ENCODE assay signal across 1 cellular context in genomic region chr11:93740802-93741093, GRCh38.
TF ChIP-seq lines count a peak whose summit lies in the region.

No MANE protein-coding gene starts in this region.

TF ChIP-seq in K562, 482 proteins besides CTCF, POLR2A, EP300 and RAD21 (continued from another document and continues in another):
- TF ChIP-seq IRF9 (tag; IDR thresholded peaks at IDR 0.05): 0 out of 2 replicates have a peak, but pooled peaks have one; percentile 35
- peak; percentile 11; the same call in 1 of the 2 replicates for TF ChIP-seq RNF2 (IDR thresholded peaks at IDR 0.05)
- TF ChIP-seq MXI1 (IDR thresholded peaks at IDR 0.05; ENCODE audit: low read depth, low read length): 0 out of 2 replicates have a peak, but pooled peaks have one; percentile 16
- no peak for TF ChIP-seq ZNF274 (IDR thresholded peaks at IDR 0.05; ENCODE audit: borderline replicate concordance, low read depth, low read length)
- TF ChIP-seq DNMT1 (IDR thresholded peaks at IDR 0.05): no peak
- TF ChIP-seq ILK (tag; IDR thresholded peaks at IDR 0.05; ENCODE audit: borderline replicate concordance, low read depth): no peak
- no peak for TF ChIP-seq RBBP5 (IDR thresholded peaks at IDR 0.05; ENCODE audit: borderline replicate concordance, insufficient read depth, low read length, poor library complexity, severe bottlenecking)
- no peak for TF ChIP-seq HCFC1 (IDR thresholded peaks at IDR 0.05; ENCODE audit: low read depth, low read length)
- no peak for TF ChIP-seq ZNF197 (CRISPR knock-in tag; IDR thresholded peaks at IDR 0.05; ENCODE audit: low read depth)
- TF ChIP-seq SAP30 (IDR thresholded peaks at IDR 0.05; ENCODE audit: borderline replicate concordance, insufficient read depth, low read depth, low read length, poor library complexity, severe bottlenecking): peak; percentile 66
- peak; percentile 79 for TF ChIP-seq L3MBTL2 (IDR thresholded peaks at IDR 0.05)
- TF ChIP-seq TEAD4 (IDR thresholded peaks at IDR 0.05; ENCODE audit: low read length): no peak
- TF ChIP-seq TEAD4 (CRISPR knock-in tag; IDR thresholded peaks at IDR 0.05; ENCODE audit: borderline replicate concordance): no peak
- TF ChIP-seq PURB (CRISPR knock-in tag; IDR thresholded peaks at IDR 0.05; ENCODE audit: low read depth): no peak
- TF ChIP-seq MYC (IDR thresholded peaks at IDR 0.05; ENCODE audit: low read depth, low read length): peak; percentile 92
- no peak for TF ChIP-seq MYC (CRISPR knock-in tag; IDR thresholded peaks at IDR 0.05; ENCODE audit: borderline replicate concordance, low read depth)
- 0 out of 2 replicates have a peak, but pooled peaks have one; percentile 12 for TF ChIP-seq DEAF1 (CRISPR knock-in tag; IDR thresholded peaks at IDR 0.05)
- 0 out of 2 replicates have a peak, but pooled peaks have one; percentile 22 for TF ChIP-seq ZNF134 (CRISPR knock-in tag; conservative IDR thresholded peaks at IDR 0.05)
- TF ChIP-seq PATZ1 (CRISPR knock-in tag; IDR thresholded peaks at IDR 0.05; ENCODE audit: borderline replicate concordance): no peak
- TF ChIP-seq ETS1 (conservative IDR thresholded peaks at IDR 0.05; ENCODE audit: control insufficient read depth, low read depth, low read length): 0 out of 2 replicates have a peak, but pooled peaks have one; percentile 10
- no peak for TF ChIP-seq HNRNPL (IDR thresholded peaks at IDR 0.05; ENCODE audit: low read depth, low read length)
- 0 out of 2 replicates have a peak, but pooled peaks have one; percentile 6 for TF ChIP-seq ZNF695 (CRISPR knock-in tag; IDR thresholded peaks at IDR 0.05)
- TF ChIP-seq HDAC1 (IDR thresholded peaks at IDR 0.05): peak in 1 of 2 experiments; percentile 42; a peak in 1 of 4 replicates
- TF ChIP-seq MCM2 (IDR thresholded peaks at IDR 0.05; ENCODE audit: low read depth): no peak
- TF ChIP-seq CEBPG (CRISPR knock-in tag; IDR thresholded peaks at IDR 0.05): 0 out of 2 replicates have a peak, but pooled peaks have one; percentile 31
- TF ChIP-seq CEBPG (tag; conservative IDR thresholded peaks at IDR 0.05 in 1 of 2, IDR thresholded peaks at IDR 0.05 in 1 of 2): no peak; a peak in 1 of 4 replicates
- TF ChIP-seq HDAC2 (IDR thresholded peaks at IDR 0.05): no peak
- TF ChIP-seq USF2 (CRISPR knock-in tag; IDR thresholded peaks at IDR 0.05): peak; percentile 78; the same call in 1 of the 2 replicates
- TF ChIP-seq BCL6 (CRISPR knock-in tag; IDR thresholded peaks at IDR 0.05): 0 out of 2 replicates have a peak, but pooled peaks have one; percentile 48
- peak; percentile 96 for TF ChIP-seq SNRNP70 (optimal IDR thresholded peaks at IDR 0.05; ENCODE audit: low read depth, low read length)
- 0 out of 4 replicates have a peak, but pooled peaks of 1 of the 2 experiments have one; percentile 14 for TF ChIP-seq SRF (CRISPR knock-in tag; IDR thresholded peaks at IDR 0.05)
- peak; percentile 41 to 86; a peak in 2 of 4 replicates for TF ChIP-seq SIN3A (IDR thresholded peaks at IDR 0.05; ENCODE audit: borderline replicate concordance in 2 of 2, control insufficient read depth in 1 of 2, low read depth in 2 of 2, low read length in 2 of 2)
- TF ChIP-seq MGA (IDR thresholded peaks at IDR 0.05): peak; percentile 80
- TF ChIP-seq CBFB (CRISPR knock-in tag; IDR thresholded peaks at IDR 0.05): no peak
- TF ChIP-seq MNT (conservative IDR thresholded peaks at IDR 0.05): peak; percentile 88
- no peak for TF ChIP-seq POLR3A (IDR thresholded peaks at IDR 0.05; ENCODE audit: borderline replicate concordance, extremely low read depth, insufficient read depth, insufficient read length)
- TF ChIP-seq KDM2B (CRISPR knock-in tag; IDR thresholded peaks at IDR 0.05): no peak
